Comparison of ENCODE assay signal across 1 cellular context in genomic region chr1:23002218-23002617, GRCh38.
TF ChIP-seq lines count a peak whose summit lies in the region.

No MANE protein-coding gene starts in this region.

TF ChIP-seq in K562, 482 proteins besides CTCF, POLR2A, EP300 and RAD21:
- peak; percentile 54 for TF ChIP-seq ZFP36 (IDR thresholded peaks at IDR 0.05; ENCODE audit: low read depth, low read length, partially characterized antibody)
